ENCODE assay signal across 24 cellular contexts in the genomic region with DNA sequence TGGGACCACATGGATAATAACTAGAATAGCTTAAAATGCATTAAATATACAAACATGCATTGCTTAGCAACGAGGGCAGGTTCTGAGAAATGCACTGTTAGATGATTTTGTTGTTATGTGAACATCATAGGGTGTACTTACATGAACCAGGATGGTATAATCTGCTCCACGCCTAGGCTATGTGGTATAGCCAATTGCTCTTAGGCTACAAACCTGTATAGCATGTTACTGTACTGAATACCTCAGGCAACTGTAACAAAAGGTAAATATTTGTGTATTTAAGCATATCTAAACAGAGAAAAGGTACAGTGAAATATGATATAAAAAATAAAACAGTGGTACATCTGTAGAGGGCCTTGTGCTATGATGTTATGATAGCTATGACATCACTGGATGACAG.
"Had no signal": no experiment of that assay in that cellular context is flagged by ENCODE, and none has a peak within 500 bp of the region (broad histone marks: within the 10 kb centered on the region; RNA-seq: fewer than 3 reads in every experiment).

No MANE protein-coding gene starts in this region.

- H3K9ac ChIP-seq: neural progenitor cell had no signal

- H3K27ac ChIP-seq: left ventricle myocardium inferior, neural progenitor cell, ovary, prostate gland, sigmoid colon, spleen, suprapubic skin, thoracic aorta, tibial artery, upper lobe of right lung had no signal

- H2AFZ ChIP-seq: neural progenitor cell had no signal

- DNase-seq: islet precursor cell; left ventricle myocardium inferior; mesendoderm; naive B cell; natural killer cell; nephron progenitor cell; ovary; retina; right cardiac atrium; sigmoid colon; small intestine; spleen; stimulated activated CD4-positive, alpha-beta T cell treated with anti-CD3 and anti-CD28 coated beads, Interleukin-4, amount 100 ng/mL, for 24 hours; stimulated activated naive CD4-positive, alpha-beta T cell; tibial artery; trophoblast cell; upper lobe of right lung had no signal

- FAIRE-seq: small intestine, urothelium cell line had no signal

- H3K4me2 ChIP-seq: neural progenitor cell had no signal

- H3K4me1 ChIP-seq: left ventricle myocardium inferior, neural progenitor cell, prostate gland, sigmoid colon, spleen, suprapubic skin, upper lobe of right lung had no signal

- H3K27me3 ChIP-seq: neural progenitor cell, ovary, sigmoid colon, spleen, suprapubic skin, tibial artery, upper lobe of right lung had no signal

- H3K4me3 ChIP-seq: left ventricle myocardium inferior, lung, neural progenitor cell, ovary, prostate gland, sigmoid colon, spleen, suprapubic skin, thoracic aorta, tibial artery, upper lobe of right lung had no signal

- H3K9me3 ChIP-seq: left ventricle myocardium inferior, ovary, prostate gland, sigmoid colon, spleen, suprapubic skin, thoracic aorta, tibial artery, upper lobe of right lung had no signal

- H3K36me3 ChIP-seq: left ventricle myocardium inferior, neural progenitor cell, ovary, prostate gland, sigmoid colon, spleen, suprapubic skin, thoracic aorta, tibial artery, upper lobe of right lung had no signal

- ATAC-seq: natural killer cell; right cardiac atrium; stimulated activated effector memory CD8-positive, alpha-beta T cell treated with anti-CD3 and anti-CD28 coated beads, Interleukin-12 subunit alpha, Interleukin-12 subunit beta, amount 100 ng/mL, for 72 hours; upper lobe of right lung had no signal
